ENCODE assay signal across 1 cellular context in the genomic region with DNA sequence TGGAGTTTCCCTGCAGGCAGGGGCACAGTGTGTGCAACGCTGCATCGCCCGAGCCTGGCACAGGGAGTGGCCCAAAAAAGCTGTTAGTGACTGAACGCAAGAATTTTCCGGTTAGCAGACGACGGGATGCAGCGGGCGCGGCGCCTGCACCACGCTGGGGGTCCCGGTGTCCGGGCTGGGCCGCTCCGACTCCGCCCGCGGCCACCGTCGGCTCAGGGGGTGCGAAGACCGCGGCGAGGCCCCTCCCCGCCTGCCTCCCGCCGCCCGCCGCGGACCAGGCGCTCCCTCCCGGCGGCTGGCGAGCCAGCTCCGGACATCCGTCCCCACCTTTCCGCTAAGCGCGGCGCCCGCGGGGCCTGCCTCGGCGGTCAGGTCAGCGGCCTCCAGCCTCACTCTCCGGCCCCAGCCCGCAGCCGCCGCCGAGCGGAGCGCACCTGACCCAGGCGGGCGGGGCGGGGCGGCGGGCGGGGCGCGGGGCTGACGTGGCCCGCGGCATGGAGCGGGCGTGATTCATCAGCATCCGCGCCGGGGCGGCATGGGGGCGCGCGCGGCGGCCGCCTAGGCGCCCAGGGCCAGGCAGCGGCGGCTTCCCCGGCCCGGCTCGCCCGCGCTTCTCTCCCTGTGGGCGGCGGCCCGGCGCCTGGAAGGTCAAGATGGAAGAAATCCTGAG.
TF ChIP-seq lines count a peak whose summit lies in the region.

ARFGEF3 (plus strand) TSS at position 506 of the 670 bp plus-strand sequence; CDS start at position 654, 148 bp downstream.

TF ChIP-seq in HepG2, 621 proteins besides CTCF, POLR2A, EP300 and RAD21 (continued from another document and continues in another):
- TF ChIP-seq ZBTB33 (CRISPR knock-in tag; IDR thresholded peaks at IDR 0.05) (no peak), KLF16 (CRISPR knock-in tag; IDR thresholded peaks at IDR 0.05) (no peak; a peak in 1 of 4 replicates), ZNF660 (CRISPR knock-in tag; IDR thresholded peaks at IDR 0.05; ENCODE audit: borderline replicate concordance, low read depth) (no peak), ZNF784 (CRISPR knock-in tag; IDR thresholded peaks at IDR 0.05; ENCODE audit: borderline replicate concordance) (peak; percentile 40; the same call in 1 of the 2 replicates), ZNF747 (CRISPR knock-in tag; IDR thresholded peaks at IDR 0.05; ENCODE audit: borderline replicate concordance) (no peak), NFAT5 (CRISPR knock-in tag; IDR thresholded peaks at IDR 0.05) (no peak; the same call in 1 of the 2 replicates), ZNF318 (CRISPR knock-in tag; IDR thresholded peaks at IDR 0.05) (no peak), ZSCAN9 (CRISPR knock-in tag; IDR thresholded peaks at IDR 0.05; ENCODE audit: borderline replicate concordance) (no peak), FOXP1 (IDR thresholded peaks at IDR 0.05) (no peak), FOXP1 (CRISPR knock-in tag; IDR thresholded peaks at IDR 0.05) (no peak), KLF9 (CRISPR knock-in tag; IDR thresholded peaks at IDR 0.05; ENCODE audit: low read depth) (no peak), CEBPZ (IDR thresholded peaks at IDR 0.05; ENCODE audit: low read length) (no peak), ZNF329 (CRISPR knock-in tag; IDR thresholded peaks at IDR 0.05; ENCODE audit: low read depth) (peak; percentile 86), ZNF205 (CRISPR knock-in tag; IDR thresholded peaks at IDR 0.05) (peak; percentile 47; the same call in 1 of the 2 replicates), ZHX1 (CRISPR knock-in tag; IDR thresholded peaks at IDR 0.05; ENCODE audit: low read depth) (peak; percentile 68; the same call in 1 of the 2 replicates), IRF9 (CRISPR knock-in tag; IDR thresholded peaks at IDR 0.05; ENCODE audit: borderline replicate concordance) (no peak; the same call in 1 of the 2 replicates), ZNF891 (CRISPR knock-in tag; IDR thresholded peaks at IDR 0.05) (0 out of 2 replicates have a peak, but pooled peaks have one; percentile 33)
